11 cellular contexts compared by ENCODE assay signal in genomic region chr14:64114166-64114565, GRCh38.
DNase-seq lines count a peak whose midpoint lies in the region; ATAC-seq and TF ChIP-seq lines count a peak whose summit lies in the region.
"Had no signal": no experiment of that assay in that cellular context is flagged by ENCODE, and none has a peak within 500 bp of the region (broad histone marks: within the 10 kb centered on the region; RNA-seq: fewer than 3 reads in every experiment).

No MANE protein-coding gene starts in this region.

- H4K20me1 ChIP-seq in mammary epithelial cell (ENCODE audit: insufficient read depth, low read length), result no peaks in the 10 kb centered on the region

- H3K27me3 Mint-ChIP-seq in MCF 10A (ENCODE audit: insufficient read depth, unreplicated experiment), result no peaks in the 10 kb centered on the region

- peak overlapping the region; percentile 90 for H3K4me3 Mint-ChIP-seq in MCF 10A (ENCODE audit: unreplicated experiment)

- in situ Hi-C loops in mammary epithelial cell (cut with MboI; ENCODE audit: low sequenced_read_pairs in 2 of 2), result no loop called here
- in situ Hi-C loops in transverse colon (cut with MboI; ENCODE audit: low pct_ligation_motif_present in 1 of 4, low pct_unique_long_range_greater_than_20kb in 1 of 4, low sequenced_read_pairs in 3 of 4), result no loop called here

- no peak overlapping the region for H3K9ac ChIP-seq in mammary epithelial cell (ENCODE audit: insufficient read depth, low read length)

- peaks cover 30% of the 10 kb centered on the region for H3K36me3 Mint-ChIP-seq in MCF 10A (ENCODE audit: insufficient read depth, unreplicated experiment)

- POLR2A ChIA-PET in MCF 10A (lab: Yijun Ruan, JAX), result interaction anchor here (0.6 to 5.5 kb wide), 11 partner anchors 10 to 340 kb away, joined by 3 to 121 read pairs (median 3); no protein-coding TSS in a partner anchor

- no peaks in the 10 kb centered on the region for H3K36me3 ChIP-seq in mammary epithelial cell (ENCODE audit: insufficient read depth, low read length)
- peaks cover 4% of the 10 kb centered on the region in 2 donors for H3K36me3 ChIP-seq in ascending aorta
- H3K36me3 ChIP-seq in transverse colon, result peaks cover 0 to under 1% (median 0%) of the 10 kb centered on the region in 4 donors
- H3K36me3 ChIP-seq in vagina, result peaks cover 0 to 15% of the 10 kb centered on the region in 2 donors

- dilution Hi-C loops in mammary epithelial cell (cut with HindIII; ENCODE audit: low sequenced_read_pairs), result no loop called here

- no peak overlapping the region for H2AFZ ChIP-seq in mammary epithelial cell (ENCODE audit: low read depth, low read length)

- ATAC-seq in left colon, result peak; percentile 38

- no peaks in the 10 kb centered on the region for H3K79me2 ChIP-seq in mammary epithelial cell (ENCODE audit: insufficient read depth, low read length)

- H3K4me1 ChIP-seq in mammary epithelial cell (ENCODE audit: insufficient read depth, low read length) (peaks cover 31% of the 10 kb centered on the region), ascending aorta (peaks cover 7 to 59% of the 10 kb centered on the region in 2 donors), transverse colon (peaks cover 0 to 23% (median 4%) of the 10 kb centered on the region in 4 donors), vagina (no peaks in the 10 kb centered on the region)

- TF ChIP-seq POLR2A in transverse colon (IDR thresholded peaks at IDR 0.05), result no peak
- TF ChIP-seq POLR2A in vagina (IDR thresholded peaks at IDR 0.05), result no peak

- no peak for TF ChIP-seq CTCF in MCF 10A (IDR thresholded peaks at IDR 0.05; ENCODE audit: unreplicated experiment)
- TF ChIP-seq CTCF in mammary epithelial cell (conservative IDR thresholded peaks at IDR 0.05 in 1 of 2, IDR thresholded peaks at IDR 0.05 in 1 of 2; ENCODE audit: extremely low read depth in 1 of 2, insufficient read depth in 1 of 2, low read depth in 1 of 2, low read length in 2 of 2), result no peak
- no peak for TF ChIP-seq CTCF in ascending aorta (IDR thresholded peaks at IDR 0.05)
- TF ChIP-seq CTCF in transverse colon (IDR thresholded peaks at IDR 0.05), result no peak
- no peak for TF ChIP-seq CTCF in vagina (IDR thresholded peaks at IDR 0.05)

- CTCF ChIA-PET in MCF 10A (lab: Yijun Ruan, JAX), result interaction anchor here (0.6 to 3.1 kb wide), 4 partner anchors 27 to 73 kb away, joined by 3 to 13 read pairs (median 4); no protein-coding TSS in a partner anchor
- CTCF ChIA-PET in mammary epithelial cell (lab: Charles Lee; ENCODE audit: low non-redundant PET), result no interaction called here

- H3K9me3 ChIP-seq in mammary epithelial cell (replicated peaks; ENCODE audit: insufficient read depth, low read length) (no peaks in the 10 kb centered on the region), ascending aorta (no peaks in the 10 kb centered on the region), transverse colon (no peaks in the 10 kb centered on the region), vagina (no peaks in the 10 kb centered on the region)
- H3K9me3 ChIP-seq: suprapubic skin had no signal

- no peak overlapping the region for H3K4me2 ChIP-seq in mammary epithelial cell (ENCODE audit: insufficient read depth, low read depth, low read length)

- no peak overlapping the region for H3K27ac ChIP-seq in mammary epithelial cell (ENCODE audit: insufficient read depth, low read depth, low read length)
- peak overlapping the region; percentile 90 to 96 for H3K27ac ChIP-seq in ascending aorta
- peak overlapping the region; percentile 68 to 80 (median 76) for H3K27ac ChIP-seq in transverse colon
- no peak overlapping the region for H3K27ac ChIP-seq in vagina

- H3K27ac Mint-ChIP-seq in MCF 10A (ENCODE audit: low read depth, unreplicated experiment), result peak overlapping the region; percentile 98

- TF ChIP-seq EP300 in transverse colon (IDR thresholded peaks at IDR 0.05; ENCODE audit: low read depth), result no peak

- intact Hi-C loops in MCF 10A (cut with micrococcal nuclease) (no loop called here), mammary epithelial cell (cut with micrococcal nuclease) (no loop called here), ascending aorta (cut with DNase I) (loop anchor here (10.0 kb wide), 1 partner anchor 219 kb away; no protein-coding TSS in a partner anchor), left colon (cut with DNase I, micrococcal nuclease) (no loop called here), transverse colon (cut with DNase I; ENCODE audit: low total_unique reads) (no loop called here), vagina (cut with DNase I) (no loop called here)

- H3K27me3 ChIP-seq in mammary epithelial cell (ENCODE audit: insufficient read depth, low read length), result no peaks in the 10 kb centered on the region
- H3K27me3 ChIP-seq in ascending aorta, result no peaks in the 10 kb centered on the region
- H3K27me3 ChIP-seq in transverse colon, result no peaks in the 10 kb centered on the region
- no peaks in the 10 kb centered on the region for H3K27me3 ChIP-seq in vagina
- H3K27me3 ChIP-seq: suprapubic skin had no signal

- peaks cover 66% of the 10 kb centered on the region for H3K4me1 Mint-ChIP-seq in MCF 10A (ENCODE audit: insufficient read depth, unreplicated experiment)

- no peak overlapping the region for H3K4me3 ChIP-seq in mammary epithelial cell (replicated peaks in 1 of 3; ENCODE audit: insufficient read depth in 1 of 3, low read depth in 2 of 3, low read length in 3 of 3)
- H3K4me3 ChIP-seq in ascending aorta, result no peak overlapping the region
- H3K4me3 ChIP-seq in transverse colon, result no peak overlapping the region
- H3K4me3 ChIP-seq in vagina, result no peak overlapping the region
- H3K4me3 ChIP-seq: suprapubic skin had no signal

- H3K9me3 Mint-ChIP-seq in MCF 10A (ENCODE audit: unreplicated experiment), result no peaks in the 10 kb centered on the region

- DNase-seq in MCF 10A (ENCODE audit: unreplicated experiment), result peak; percentile 86
- DNase-seq in mammary epithelial cell, result no peak
- peak in 1 of 2 donors; percentile 67 for DNase-seq in ascending aorta (ENCODE audit: low spot score in 2 of 2)
- DNase-seq in left colon, result peak in 1 of 2 donors; percentile 23
- DNase-seq in transverse colon, result no peak
- DNase-seq in stimulated activated naive CD4-positive, alpha-beta T cell (lab: John Stamatoyannopoulos, UW), result no peak
- no peak for DNase-seq in NCI-H1105 (lab: John Stamatoyannopoulos, UW)
- no peak for DNase-seq in vagina (ENCODE audit: extremely low spot score in 2 of 2)
- DNase-seq: activated CD4-positive, CD25-positive, alpha-beta regulatory T cell treated with anti-CD3 and anti-CD28 coated beads, Interleukin-2, amount 50 U/mL, for 72 hours; cerebellar nuclear complex had no signal

- 81% methylated on average over 9 of the region's 9 CpGs for WGBS in mammary epithelial cell (ENCODE audit: low coverage, missing lambda C conversion rate)
- 13 to 52% methylated on average over 3 to 9 of the region's 9 CpGs for WGBS in transverse colon (ENCODE audit: low coverage in 1 of 2), 2 donors

- BruUV-seq in MCF 10A (replicated peaks; lab: Mats Ljungman, UMichigan) (no TSS peak), mammary epithelial cell (replicated peaks; lab: Mats Ljungman, UMichigan) (no TSS peak)

Comparison
In these comparisons a context has a peak if more than half of its experiments do, and no peak if none do; other contexts are left out.
1. H3K27ac ChIP-seq: peak in ascending aorta (2 of 2) and transverse colon (4 of 4); none in mammary epithelial cell (single experiment) and vagina (single experiment).